In genomic region chr1:234499119-234500039, GRCh38 we compare ENCODE assay signal across 8 cellular contexts. TPM values are rescaled to one million over a fixed set of nuclear protein-coding genes. Genes with fewer than 3 reads are reported as not detected.
DNase-seq lines count a peak whose midpoint lies in the region; TF ChIP-seq lines count a peak whose summit lies in the region.

No MANE protein-coding gene starts in this region.

- no peak for TF ChIP-seq POLR2A in uterus (IDR thresholded peaks at IDR 0.05)

- no peaks in the 10 kb centered on the region for H3K27me3 ChIP-seq in HAP-1 (ENCODE audit: low read depth)
- no peaks in the 10 kb centered on the region for H3K27me3 ChIP-seq in right atrium auricular region
- no peaks in the 10 kb centered on the region for H3K27me3 ChIP-seq in uterus

- in situ Hi-C loops in HAP-1 (cut with MboI; ENCODE audit: low sequenced_read_pairs), result loop anchor here (5.0 kb wide), 2 partner anchors 108 to 583 kb away; no protein-coding TSS in a partner anchor

- peak overlapping the region; percentile 94 for H3K27ac ChIP-seq in angular gyrus (ENCODE audit: low read depth, low read length)
- peak overlapping the region; percentile 80 to 81 for H3K27ac ChIP-seq in right atrium auricular region
- peak overlapping the region; percentile 87 to 89 for H3K27ac ChIP-seq in uterus

- intact Hi-C loops in uterus (cut with DNase I; ENCODE audit: low total_unique reads), result loop anchor here (2.0 to 10.0 kb wide), 3 partner anchors 105 to 583 kb away; no protein-coding TSS in a partner anchor

- H3K4me1 ChIP-seq in HAP-1 (peaks cover 49% of the 10 kb centered on the region), right atrium auricular region (peaks cover 0 to 41% of the 10 kb centered on the region in 2 donors), uterus (peaks cover 0 to 7% of the 10 kb centered on the region in 2 donors)

- peak; percentile 39 for DNase-seq in DMS153 treated with DMSO at 0.1 percent for 48 hours (lab: John Stamatoyannopoulos, UW; ENCODE audit: unreplicated experiment)
- DNase-seq in HAP-1 (ENCODE audit: low spot score in 2 of 2), result peak; percentile 78 to 92
- peak; percentile 85 for DNase-seq in NCI-H1694 (lab: John Stamatoyannopoulos, UW)
- peak; percentile 37 for DNase-seq in T-helper 22 cell (ENCODE audit: low read depth)
- peak; percentile 97 for DNase-seq in right atrium auricular region (ENCODE audit: low spot score)
- peak; percentile 96 for DNase-seq in retina
- DNase-seq in uterus, result peak; percentile 91 to 94

- TF ChIP-seq CTCF in right atrium auricular region (IDR thresholded peaks at IDR 0.05), result peak; percentile 91 to 98
- peak; percentile 93 to 98 (median 96) for TF ChIP-seq CTCF in uterus (IDR thresholded peaks at IDR 0.05)

- H3K4me3 ChIP-seq in HAP-1, result no peak overlapping the region
- H3K4me3 ChIP-seq in right atrium auricular region, result peak overlapping the region in 1 of 2 donors; percentile 7
- H3K4me3 ChIP-seq in uterus, result peak overlapping the region in 1 of 2 donors; percentile 25

- H3K36me3 ChIP-seq in HAP-1 (replicated peaks) (no peaks in the 10 kb centered on the region), right atrium auricular region (no peaks in the 10 kb centered on the region), uterus (no peaks in the 10 kb centered on the region)

- H3K9me3 ChIP-seq in HAP-1 (no peaks in the 10 kb centered on the region), right atrium auricular region (no peaks in the 10 kb centered on the region), uterus (no peaks in the 10 kb centered on the region)

RNA-seq across cellular contexts. Expression of gene TARBP1, which starts 20.4 kb away (rescaled TPM):
- total RNA-seq in right atrium auricular region, result 10 to 100 TPM in 1 of 2 donors, 1 to 10 TPM in 1; 5.5 to 11.3 TPM
- total RNA-seq in uterus, result 10 to 100 TPM in 3 of 4 donors, under 1 TPM in 1; 0.88 to 79.8 (median 21.2) TPM

Comparison
In these comparisons a context has a peak if more than half of its experiments do, and no peak if none do; other contexts are left out.
1. DNase-seq: peak in every context shown above with its lines; median percentile 97 in right atrium auricular region; 96 in retina; 92 in uterus; 85 in HAP-1; 85 in NCI-H1694; 39 in DMS153 treated with DMSO at 0.1 percent for 48 hours; 37 in T-helper 22 cell.